ENCODE assay signal across 10 cellular contexts in the genomic region with DNA sequence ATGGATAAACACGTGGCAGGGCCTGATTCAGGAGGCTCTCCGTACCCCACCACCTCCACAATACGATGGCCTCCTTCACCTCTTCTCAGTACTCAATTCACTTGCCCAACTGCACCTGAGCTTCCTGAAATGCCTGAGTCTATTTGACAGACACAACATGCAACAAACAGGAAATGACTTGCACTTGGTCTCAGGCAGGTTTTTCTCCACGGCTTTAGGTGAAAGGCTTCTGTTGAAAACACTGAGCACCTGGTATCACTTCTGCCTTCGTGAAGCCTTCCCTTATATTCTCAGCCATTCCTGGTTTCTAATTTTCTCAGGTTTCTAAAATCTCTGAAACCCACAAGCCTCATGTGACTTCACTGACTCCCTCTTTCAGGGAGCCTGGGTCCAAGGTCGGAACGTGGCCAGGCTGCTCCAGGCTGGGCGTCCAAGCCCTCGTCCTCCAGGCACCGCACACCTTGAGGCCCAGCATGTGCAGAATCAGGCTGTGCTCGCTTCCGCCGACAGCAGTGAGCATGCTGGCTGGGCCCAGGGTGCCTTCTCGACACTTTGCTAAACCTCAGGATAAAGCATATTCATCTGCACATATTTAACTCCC. TPM values are rescaled to one million over a fixed set of nuclear protein-coding genes. Genes with fewer than 3 reads are reported as not detected.
DNase-seq lines count a peak whose midpoint lies in the region; ATAC-seq and TF ChIP-seq lines count a peak whose summit lies in the region.
"Had no signal": no experiment of that assay in that cellular context is flagged by ENCODE, and none has a peak within 500 bp of the region (broad histone marks: within the 10 kb centered on the region; RNA-seq: fewer than 3 reads in every experiment).

No MANE protein-coding gene starts in this region.

- H3K4me1 ChIP-seq in PC-3 (ENCODE audit: insufficient read depth, low read length), result peaks cover 20% of the 10 kb centered on the region

- peaks cover 96% of the 10 kb centered on the region for H3K79me2 ChIP-seq in PC-3 (ENCODE audit: low read length)

- H3K27me3 ChIP-seq in PC-3 (ENCODE audit: low read length), result no peaks in the 10 kb centered on the region
- H3K27me3 ChIP-seq: right lobe of liver had no signal

- H3K27ac ChIP-seq in PC-3 (ENCODE audit: low read length), result peak overlapping the region; percentile 46
- H3K27ac ChIP-seq: right lobe of liver had no signal

- peaks cover 12% of the 10 kb centered on the region; the same call in 1 of the 2 replicates for H4K20me1 ChIP-seq in PC-3 (ENCODE audit: low read length)

- DNase-seq in DMS153 (lab: John Stamatoyannopoulos, UW) (peak; percentile 4), PC-3 (peak; percentile 57), epithelial cell of esophagus (ENCODE audit: low read depth) (peak; percentile 74), NCI-H526 (lab: John Stamatoyannopoulos, UW) (no peak), NCI-H1092 (lab: John Stamatoyannopoulos, UW) (no peak), Kasumi-1 (lab: John Stamatoyannopoulos, UW) (no peak)
- DNase-seq: foreskin fibroblast had no signal

- no peak for TF ChIP-seq CTCF in PC-3 (conservative IDR thresholded peaks at IDR 0.05; ENCODE audit: low read depth, low read length)
- no peak for TF ChIP-seq CTCF in epithelial cell of esophagus (IDR thresholded peaks at IDR 0.05; ENCODE audit: insufficient read depth, low read depth, low read length, missing control alignments)

- no peaks in the 10 kb centered on the region for H3K9me2 ChIP-seq in PC-3 (replicated peaks; ENCODE audit: low read length)

- H3K36me3 ChIP-seq in PC-3 (ENCODE audit: low read depth, low read length), result no peaks in the 10 kb centered on the region; the same call in 1 of the 2 replicates
- H3K36me3 ChIP-seq: right lobe of liver had no signal

- no peaks in the 10 kb centered on the region for H3K9me3 ChIP-seq in PC-3 (ENCODE audit: low read length)
- H3K9me3 ChIP-seq: right lobe of liver had no signal

- no peak overlapping the region for H2AFZ ChIP-seq in PC-3 (ENCODE audit: low read length)

- BruUV-seq in PC-3 (replicated peaks; lab: Mats Ljungman, UMichigan), result no TSS peak

- ATAC-seq in GM21423 (IDR thresholded peaks at IDR 0.05; ENCODE audit: unreplicated experiment) (peak; percentile 65), PC-3 (peak; percentile 44), HG03442 (IDR thresholded peaks at IDR 0.05; ENCODE audit: unreplicated experiment) (no peak)
- ATAC-seq: right lobe of liver had no signal

- CTCF ChIA-PET in PC-3 (lab: Charles Lee), result no interaction called here

- H3F3A ChIP-seq in PC-3 (ENCODE audit: low read length, unreplicated experiment), result no peaks in the 10 kb centered on the region

- H3K9ac ChIP-seq in PC-3 (ENCODE audit: low read length), result 0 out of 2 replicates have a peak overlapping the region, but pooled peaks have one; percentile 20

- H3K4me3 ChIP-seq in PC-3 (ENCODE audit: low read length) (no peak overlapping the region), epithelial cell of esophagus (ENCODE audit: low read length) (no peak overlapping the region)
- H3K4me3 ChIP-seq: right lobe of liver had no signal

- POLR2A ChIA-PET in PC-3 (lab: Charles Lee; ENCODE audit: unreplicated experiment), result no interaction called here

- peak overlapping the region; percentile 46 for H3K4me2 ChIP-seq in PC-3 (ENCODE audit: low read length)

- intact Hi-C loops in PC-3 (cut with micrococcal nuclease), result no loop called here

RNA-seq across cellular contexts. Expression of a gene that starts 34.7 kb away (rescaled TPM):
- total RNA-seq in PC-3 (2014; rRNA removed), result 9.6 and 15.1 TPM in 2 replicates

Comparison
In these comparisons a context has a peak if more than half of its experiments do, and no peak if none do; other contexts are left out.
1. DNase-seq: peak in DMS153 (single experiment), PC-3 (single experiment) and epithelial cell of esophagus (single experiment); none in NCI-H526 (0 of 2), NCI-H1092 (single experiment) and Kasumi-1 (0 of 2).